ENCODE assay signal across 8 cellular contexts in the genomic region with DNA sequence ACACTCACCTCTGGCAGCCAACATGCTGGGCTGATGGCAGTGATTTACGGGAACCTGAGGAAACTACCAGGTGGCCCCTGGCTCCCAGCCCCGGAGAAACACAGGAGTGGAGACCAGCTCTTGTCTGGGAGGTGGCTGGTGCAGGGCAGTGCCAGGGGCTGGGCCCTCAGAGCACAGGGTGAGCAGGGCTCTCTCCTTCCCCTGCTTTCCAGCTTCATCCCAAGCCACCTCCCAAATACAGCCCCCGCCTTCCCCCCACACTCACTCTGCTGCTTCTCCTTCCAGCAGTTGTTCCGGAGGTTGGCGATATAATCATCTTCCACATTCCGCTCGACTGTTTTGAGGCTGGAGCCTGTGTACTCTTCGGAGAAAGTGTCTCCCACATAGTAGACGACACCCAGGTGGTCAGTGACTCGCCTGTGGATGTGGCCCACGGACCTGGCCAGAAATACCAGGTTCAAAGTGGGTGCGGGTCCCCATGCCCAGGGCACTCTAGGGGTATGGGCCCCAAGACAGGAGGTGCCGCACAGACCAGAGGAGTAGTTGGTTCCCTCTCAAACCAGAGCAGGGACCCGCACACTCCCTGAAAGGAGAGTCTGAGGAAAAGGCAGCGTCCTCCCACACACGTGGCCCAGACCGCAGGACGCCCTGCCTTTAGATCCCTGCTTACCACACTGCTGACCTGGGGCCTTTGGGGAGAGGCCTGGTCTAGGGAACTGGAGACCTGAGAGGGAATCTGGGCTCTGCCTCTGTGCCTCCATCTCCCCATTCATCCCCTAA. TPM values are rescaled to one million over a fixed set of nuclear protein-coding genes. Genes with fewer than 3 reads are reported as not detected.
A peak's percentile ranks its signal among the peaks of the same experiment; 100 is the strongest.
DNase-seq lines count a peak whose midpoint lies in the region; ATAC-seq and TF ChIP-seq lines count a peak whose summit lies in the region.

No MANE protein-coding gene starts in this region.

- no peaks in the 10 kb centered on the region for H3K9me3 Mint-ChIP-seq in activated CD4-positive, alpha-beta T cell treated with anti-CD3 and anti-CD28 coated beads, Interleukin-2, amount 10 ng/mL, durations not matched to agents 7 days and 5 days
- H3K9me3 Mint-ChIP-seq in mesothelial cell of epicardium = no peaks in the 10 kb centered on the region

- H3K4me3 ChIP-seq in mammary epithelial cell (replicated peaks in 1 of 3; ENCODE audit: insufficient read depth in 1 of 3, low read depth in 2 of 3, low read length in 3 of 3) = peak overlapping the region; percentile 8 to 43 (median 35)
- no peak overlapping the region for H3K4me3 ChIP-seq in transverse colon

- H3K9me3 ChIP-seq in mammary epithelial cell (replicated peaks; ENCODE audit: insufficient read depth, low read length) (no peaks in the 10 kb centered on the region), transverse colon (no peaks in the 10 kb centered on the region)

- no peak overlapping the region for H3K4me3 Mint-ChIP-seq in activated CD4-positive, alpha-beta T cell treated with anti-CD3 and anti-CD28 coated beads, Interleukin-2, amount 10 ng/mL, durations not matched to agents 7 days and 5 days
- H3K4me3 Mint-ChIP-seq in mesothelial cell of epicardium = no peak overlapping the region

- H3K27me3 Mint-ChIP-seq in activated CD4-positive, alpha-beta T cell treated with anti-CD3 and anti-CD28 coated beads, Interleukin-2, amount 10 ng/mL, durations not matched to agents 7 days and 5 days = no peaks in the 10 kb centered on the region
- H3K27me3 Mint-ChIP-seq in mesothelial cell of epicardium (ENCODE audit: low read depth) = no peaks in the 10 kb centered on the region

- H3K36me3 Mint-ChIP-seq in activated CD4-positive, alpha-beta T cell treated with anti-CD3 and anti-CD28 coated beads, Interleukin-2, amount 10 ng/mL, durations not matched to agents 7 days and 5 days (ENCODE audit: low read depth) = peaks cover 41% of the 10 kb centered on the region
- peaks cover 14% of the 10 kb centered on the region for H3K36me3 Mint-ChIP-seq in mesothelial cell of epicardium

- TF ChIP-seq EP300 in transverse colon (IDR thresholded peaks at IDR 0.05; ENCODE audit: low read depth) = no peak

- H3K4me1 ChIP-seq in mammary epithelial cell (ENCODE audit: insufficient read depth, low read length) (peaks cover 63% of the 10 kb centered on the region), transverse colon (peaks cover 31 to 60% (median 40%) of the 10 kb centered on the region in 4 donors)

- H3K36me3 ChIP-seq in mammary epithelial cell (ENCODE audit: insufficient read depth, low read length) (peaks cover 12% of the 10 kb centered on the region), transverse colon (peaks cover 0 to 27% (median 8%) of the 10 kb centered on the region in 4 donors)

- no peaks in the 10 kb centered on the region for H4K20me1 ChIP-seq in mammary epithelial cell (ENCODE audit: insufficient read depth, low read length)

- POLR2A ChIA-PET in activated CD4-positive, alpha-beta T cell treated with anti-CD3 and anti-CD28 coated beads, Interleukin-2, amount 10 ng/mL, durations not matched to agents 7 days and 5 days (lab: Charles Lee) = interaction anchor here (0.5 to 0.7 kb wide), 2 partner anchors 59 to 60 kb away, joined by 3 read pairs; no protein-coding TSS in a partner anchor

- H2AFZ ChIP-seq in mammary epithelial cell (ENCODE audit: low read depth, low read length) = no peak overlapping the region

- H3K9ac ChIP-seq in mammary epithelial cell (ENCODE audit: insufficient read depth, low read length) = peak overlapping the region; percentile 85

- in situ Hi-C loops in mammary epithelial cell (cut with MboI; ENCODE audit: low sequenced_read_pairs in 2 of 2) (loop anchor here (5.0 to 25.0 kb wide), 4 partner anchors 59 to 424 kb away; partner anchors contain the start of gene DDIT4 (in 1 of the 2)), transverse colon (cut with MboI; ENCODE audit: low pct_ligation_motif_present in 1 of 4, low pct_unique_long_range_greater_than_20kb in 1 of 4, low sequenced_read_pairs in 3 of 4) (loop anchor here (10.0 to 25.0 kb wide), 7 partner anchors 92 to 449 kb away; partner anchors contain the start of genes ANAPC16 (in 1 of the 4) and ASCC1 (in 1 of the 4))

- H3K27ac ChIP-seq in mammary epithelial cell (ENCODE audit: insufficient read depth, low read depth, low read length) = peak overlapping the region; percentile 88
- peak overlapping the region; percentile 80 to 86 (median 82) for H3K27ac ChIP-seq in transverse colon

- H3K79me2 ChIP-seq in mammary epithelial cell (ENCODE audit: insufficient read depth, low read length) = peaks cover 23% of the 10 kb centered on the region

- peaks cover 74% of the 10 kb centered on the region for H3K4me1 Mint-ChIP-seq in activated CD4-positive, alpha-beta T cell treated with anti-CD3 and anti-CD28 coated beads, Interleukin-2, amount 10 ng/mL, durations not matched to agents 7 days and 5 days
- peaks cover 39% of the 10 kb centered on the region for H3K4me1 Mint-ChIP-seq in mesothelial cell of epicardium

- ATAC-seq in GM21390 (IDR thresholded peaks at IDR 0.05; ENCODE audit: unreplicated experiment) = no peak
- no peak for ATAC-seq in GM21529 (IDR thresholded peaks at IDR 0.05; ENCODE audit: unreplicated experiment)

- H3K4me2 ChIP-seq in mammary epithelial cell (ENCODE audit: insufficient read depth, low read depth, low read length) = peak overlapping the region; percentile 86

- no peak for DNase-seq in activated CD4-positive, alpha-beta T cell treated with anti-CD3 and anti-CD28 coated beads, Interleukin-2, amount 10 ng/mL, durations not matched to agents 7 days and 5 days
- no peak for DNase-seq in activated CD4-positive, alpha-beta T cell treated with anti-CD3 and anti-CD28 coated beads for 48 hours
- peak; percentile 68 for DNase-seq in mammary epithelial cell
- no peak for DNase-seq in mesothelial cell of epicardium (ENCODE audit: low spot score in 2 of 2, unreplicated experiment in 2 of 2)
- no peak for DNase-seq in transverse colon
- DNase-seq in cerebellar cortex (ENCODE audit: low spot score) = no peak

- WGBS in mammary epithelial cell (ENCODE audit: low coverage, missing lambda C conversion rate) = 20% methylated on average over 16 of the region's 18 CpGs
- 91% methylated on average over 18 of the region's 18 CpGs; no CpG with 5 or more reads in 1 of the 2 donors for WGBS in transverse colon (ENCODE audit: low coverage in 1 of 2), 2 donors

- dilution Hi-C loops in mammary epithelial cell (cut with HindIII; ENCODE audit: low sequenced_read_pairs) = loop anchor here (25.0 kb wide), 2 partner anchors 199 to 374 kb away; partner anchors contain the start of gene CHST3

- CTCF ChIA-PET in activated CD4-positive, alpha-beta T cell treated with anti-CD3 and anti-CD28 coated beads, Interleukin-2, amount 10 ng/mL, durations not matched to agents 7 days and 5 days (lab: Charles Lee) = interaction anchor here (0.6 to 5.8 kb wide), 41 partner anchors 8 to 440 kb away, joined by 3 to 37 read pairs (median 6); partner anchors contain the start of genes ANAPC16, ASCC1, DDIT4 and DNAJB12
- CTCF ChIA-PET in mammary epithelial cell (lab: Charles Lee; ENCODE audit: low non-redundant PET) = interaction anchor here (0.5 to 0.7 kb wide), 5 partner anchors 10 to 62 kb away, joined by 3 to 20 read pairs (median 4); no protein-coding TSS in a partner anchor

- TF ChIP-seq CTCF in mammary epithelial cell (conservative IDR thresholded peaks at IDR 0.05 in 1 of 2, IDR thresholded peaks at IDR 0.05 in 1 of 2; ENCODE audit: extremely low read depth in 1 of 2, insufficient read depth in 1 of 2, low read depth in 1 of 2, low read length in 2 of 2) (no peak), mesothelial cell of epicardium (IDR thresholded peaks at IDR 0.05; ENCODE audit: unreplicated experiment) (no peak), transverse colon (IDR thresholded peaks at IDR 0.05) (no peak)

- H3K27me3 ChIP-seq in mammary epithelial cell (ENCODE audit: insufficient read depth, low read length) (no peaks in the 10 kb centered on the region), transverse colon (no peaks in the 10 kb centered on the region)

- peak overlapping the region; percentile 77 for H3K27ac Mint-ChIP-seq in activated CD4-positive, alpha-beta T cell treated with anti-CD3 and anti-CD28 coated beads, Interleukin-2, amount 10 ng/mL, durations not matched to agents 7 days and 5 days
- peak overlapping the region; percentile 20 for H3K27ac Mint-ChIP-seq in mesothelial cell of epicardium

- TSS peak; percentile 11 for BruUV-seq in mammary epithelial cell (replicated peaks; lab: Mats Ljungman, UMichigan)

- intact Hi-C loops in mammary epithelial cell (cut with micrococcal nuclease) (loop anchor here (1.0 to 5.0 kb wide), 5 partner anchors 60 to 440 kb away; no protein-coding TSS in a partner anchor), transverse colon (cut with DNase I; ENCODE audit: low total_unique reads) (loop anchor here (5.0 kb wide), 2 partner anchors 64 to 119 kb away; partner anchors contain the start of genes ANAPC16, ASCC1 and DDIT4)

- TF ChIP-seq POLR2A in transverse colon (IDR thresholded peaks at IDR 0.05) = no peak

RNA-seq across cellular contexts. Expression of gene DNAJB12, which starts 18.3 kb away (rescaled TPM):
- 10 to 100 TPM; 31.8 to 34.5 TPM for total RNA-seq in activated CD4-positive, alpha-beta T cell treated with anti-CD3 and anti-CD28 coated beads, Interleukin-2, amount 10 ng/mL, durations not matched to agents 7 days and 5 days
- total RNA-seq in mammary epithelial cell (10 to 100 TPM; 57.7 to 98.4 TPM), mesothelial cell of epicardium (31.4 to 35.3 TPM (median 32.1 TPM) in 3 replicates), transverse colon (10 to 100 TPM; 33.7 to 69.2 (median 38.0) TPM)
- polyA plus RNA-seq in mammary epithelial cell = 58.9 TPM
- 60.1 TPM for polyA minus RNA-seq in mammary epithelial cell

Comparison
In these comparisons a context has a peak if more than half of its experiments do, and no peak if none do; other contexts are left out.
1. H3K4me3 ChIP-seq: peak in mammary epithelial cell (3 of 3); none in transverse colon (0 of 4).